Comparison of ENCODE assay signal across 16 cellular contexts in the genomic region with DNA sequence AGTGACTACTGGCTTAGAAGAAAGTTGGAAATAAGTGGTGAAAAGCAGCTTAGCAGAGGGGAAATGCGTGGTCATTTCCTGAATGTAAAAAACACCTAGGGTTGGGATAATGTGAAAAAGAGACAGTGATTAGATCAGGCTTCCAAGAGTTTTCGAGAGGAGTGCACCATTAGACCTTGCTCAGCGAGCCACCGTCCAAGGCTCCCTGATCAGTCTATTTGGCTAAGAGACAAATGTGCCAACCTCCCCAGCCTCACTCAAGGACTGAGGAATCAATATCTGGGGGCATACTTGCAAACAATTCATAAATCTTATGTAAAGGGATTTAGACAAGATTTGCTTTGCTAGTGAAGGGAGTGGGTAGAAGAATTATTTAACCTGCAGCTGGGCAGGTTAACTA.
DNase-seq lines count a peak whose midpoint lies in the region; ATAC-seq and TF ChIP-seq lines count a peak whose summit lies in the region.
"Had no signal": no experiment of that assay in that cellular context is flagged by ENCODE, and none has a peak within 500 bp of the region (broad histone marks: within the 10 kb centered on the region; RNA-seq: fewer than 3 reads in every experiment).

No MANE protein-coding gene starts in this region.

- H3K4me2 ChIP-seq in H9 (ENCODE audit: insufficient read depth, insufficient read length, low read length) (no peak overlapping the region), skeletal muscle satellite cell (ENCODE audit: low read length) (peak overlapping the region; percentile 38)

- no peak overlapping the region for H3T11ph ChIP-seq in H9 (ENCODE audit: low read length)

- H3K79me2 ChIP-seq in H9 (ENCODE audit: insufficient read depth, low read length), result no peaks in the 10 kb centered on the region

- H2BK12ac ChIP-seq in H9 (ENCODE audit: insufficient read length, low read depth, low read length), result no peak overlapping the region

- H3K4me3 ChIP-seq in SJSA1 (no peak overlapping the region), skeletal muscle satellite cell (ENCODE audit: low read length) (no peak overlapping the region)
- H3K4me3 ChIP-seq: MG63 had no signal

- H3K56ac ChIP-seq in H9 (ENCODE audit: insufficient read length, low read depth, low read length), result no peak overlapping the region

- no peak for TF ChIP-seq CTCF in H9 (conservative IDR thresholded peaks at IDR 0.05)

- no peak overlapping the region for H3K23ac ChIP-seq in H9 (ENCODE audit: insufficient read length, low read depth, low read length)

- WGBS in H9 (ENCODE audit: extremely low coverage, insufficient read length, low lambda C conversion rate), result no CpG with 5 or more reads among the region's 4 CpGs

- H3K27ac Mint-ChIP-seq in H9, result peak overlapping the region; percentile 11 to 93 (median 71); a peak in 3 of 7 replicates
- H3K27ac Mint-ChIP-seq: CD14-positive monocyte had no signal

- no peak overlapping the region for H2BK15ac ChIP-seq in H9 (ENCODE audit: low read depth, low read length)

- H3K27me3 ChIP-seq in H9 (ENCODE audit: insufficient read depth, low read length) (no peaks in the 10 kb centered on the region), SJSA1 (replicated peaks) (no peaks in the 10 kb centered on the region), skeletal muscle satellite cell (ENCODE audit: control insufficient read depth, insufficient read depth, low read length) (no peaks in the 10 kb centered on the region)
- H3K27me3 ChIP-seq: MG63 had no signal

- no peak overlapping the region for H3K4ac ChIP-seq in H9 (ENCODE audit: low read depth, low read length)

- no peak overlapping the region for H2BK20ac ChIP-seq in H9 (ENCODE audit: low read depth, low read length, poor library complexity, severe bottlenecking)

- H4K5ac ChIP-seq in H9 (ENCODE audit: insufficient read length, low read depth, low read length), result no peak overlapping the region

- no peak overlapping the region for H2BK5ac ChIP-seq in H9 (ENCODE audit: insufficient read length, low read length)

- no peak overlapping the region for H3K18ac ChIP-seq in H9 (ENCODE audit: insufficient read length, low read depth, low read length)

- H3K23me2 ChIP-seq in H9 (ENCODE audit: insufficient read length, low read depth, low read length, poor library complexity, severe bottlenecking), result no peaks in the 10 kb centered on the region

- no peaks in the 10 kb centered on the region for H3K79me1 ChIP-seq in H9 (ENCODE audit: insufficient read depth, low read depth, low read length, poor library complexity, severe bottlenecking)

- H2AK5ac ChIP-seq in H9 (ENCODE audit: insufficient read length, low read length), result no peak overlapping the region

- H2AFZ ChIP-seq in H9 (ENCODE audit: low read length), result no peak overlapping the region

- H3K14ac ChIP-seq in H9 (ENCODE audit: insufficient read depth, low read length), result no peak overlapping the region

- H4K20me1 ChIP-seq in H9 (ENCODE audit: control insufficient read depth, insufficient read depth, insufficient read length), result no peaks in the 10 kb centered on the region

- DNase-seq in H9 (no peak), SJSA1 (ENCODE audit: low read depth in 1 of 2, low spot score in 2 of 2) (no peak), epithelial cell of prostate (ENCODE audit: low read depth, low spot score) (no peak)
- DNase-seq: AML-193, GDM1, MG63, NCI-H1048, NCI-H1436, NCI-H1930, NCI-H226, NCI-H524 had no signal

- H3K9me3 Mint-ChIP-seq in H9, result no peaks in the 10 kb centered on the region

- no peaks in the 10 kb centered on the region for H3K9me3 ChIP-seq in H9 (ENCODE audit: control insufficient read depth, low read depth, low read length)
- no peaks in the 10 kb centered on the region for H3K9me3 ChIP-seq in SJSA1 (replicated peaks)
- H3K9me3 ChIP-seq in skeletal muscle satellite cell (replicated peaks; ENCODE audit: low read length), result no peaks in the 10 kb centered on the region
- H3K9me3 ChIP-seq: MG63 had no signal

- H3K9ac ChIP-seq in H9 (ENCODE audit: extremely low read depth, insufficient read length, low read length) (no peak overlapping the region), skeletal muscle satellite cell (ENCODE audit: low read depth, low read length) (no peak overlapping the region)

- H3K27ac ChIP-seq in H9 (ENCODE audit: insufficient read length, low read depth, low read length) (peak overlapping the region; percentile 34), SJSA1 (peak overlapping the region; percentile 66), epithelial cell of prostate (peak overlapping the region; percentile 37)

- peak overlapping the region in 1 of 2 experiments; percentile 7; a peak in 2 of 5 replicates for H3K4me3 Mint-ChIP-seq in H9
- H3K4me3 Mint-ChIP-seq: CD14-positive monocyte had no signal

- H3K36me3 ChIP-seq in SJSA1, result no peaks in the 10 kb centered on the region
- H3K36me3 ChIP-seq in skeletal muscle satellite cell (ENCODE audit: insufficient read depth, low read length), result no peaks in the 10 kb centered on the region
- H3K36me3 ChIP-seq: MG63 had no signal

- no peak overlapping the region for H4K91ac ChIP-seq in H9 (ENCODE audit: insufficient read length, low read depth, low read length)

- H3K4me1 ChIP-seq in H9 (ENCODE audit: insufficient read depth, low read length) (peaks cover 9% of the 10 kb centered on the region), SJSA1 (replicated peaks) (peaks cover 14% of the 10 kb centered on the region), skeletal muscle satellite cell (ENCODE audit: control insufficient read depth, insufficient read depth, low read length) (peaks cover 3% of the 10 kb centered on the region)

- no peak overlapping the region for H2BK120ac ChIP-seq in H9 (ENCODE audit: low read depth, low read length, poor library complexity, severe bottlenecking)

- H3K27me3 Mint-ChIP-seq in H9 (ENCODE audit: low read depth), result no peaks in the 10 kb centered on the region

- ATAC-seq in GM21528 (IDR thresholded peaks at IDR 0.05; ENCODE audit: low FRiP score, unreplicated experiment), result no peak
- no peak for ATAC-seq in GM18519 (IDR thresholded peaks at IDR 0.05; ENCODE audit: low FRiP score, unreplicated experiment)
- ATAC-seq in HG02759 (IDR thresholded peaks at IDR 0.05; ENCODE audit: unreplicated experiment), result no peak

- H3K4me1 Mint-ChIP-seq in H9, result peaks cover 22 to 26% of the 10 kb centered on the region in 2 experiments
- H3K4me1 Mint-ChIP-seq: CD14-positive monocyte had no signal

- no peaks in the 10 kb centered on the region for H3K36me3 Mint-ChIP-seq in H9 (ENCODE audit: insufficient read depth in 1 of 3, low read depth in 3 of 3)
- H3K36me3 Mint-ChIP-seq: CD14-positive monocyte had no signal

- H4K8ac ChIP-seq in H9 (replicated peaks; ENCODE audit: insufficient read length, low read depth, low read length), result no peak overlapping the region
